17 cellular contexts compared by ENCODE assay signal in genomic region chr16:67346328-67346727, GRCh38. TPM values are rescaled to one million over a fixed set of nuclear protein-coding genes. Genes with fewer than 3 reads are reported as not detected.
DNase-seq lines count a peak whose midpoint lies in the region; ATAC-seq and TF ChIP-seq lines count a peak whose summit lies in the region.
"Had no signal": no experiment of that assay in that cellular context is flagged by ENCODE, and none has a peak within 500 bp of the region (broad histone marks: within the 10 kb centered on the region; RNA-seq: fewer than 3 reads in every experiment).

No MANE protein-coding gene starts in this region.

- no peak overlapping the region for H3K4me3 Mint-ChIP-seq in activated naive CD4-positive, alpha-beta T cell treated with anti-CD3 and anti-CD28 coated beads, Interleukin-2, amount 10 ng/mL, durations not matched to agents 7 days and 5 days

- H3K27ac Mint-ChIP-seq in activated naive CD4-positive, alpha-beta T cell treated with anti-CD3 and anti-CD28 coated beads, Interleukin-2, amount 10 ng/mL, durations not matched to agents 7 days and 5 days, result no peak overlapping the region

- no peak for TF ChIP-seq POLR2A in stomach (IDR thresholded peaks at IDR 0.05)

- TF ChIP-seq CTCF in VCaP (conservative IDR thresholded peaks at IDR 0.05) (no peak), left lung (IDR thresholded peaks at IDR 0.05) (no peak), stomach (IDR thresholded peaks at IDR 0.05) (no peak)

- H3K4me1 ChIP-seq in left lung (peaks cover 0 to 13% of the 10 kb centered on the region in 2 donors), stomach (peaks cover 0 to 18% (median 6%) of the 10 kb centered on the region in 4 donors)

- CTCF ChIA-PET in activated naive CD4-positive, alpha-beta T cell treated with anti-CD3 and anti-CD28 coated beads, Interleukin-2, amount 10 ng/mL, durations not matched to agents 7 days and 5 days (lab: Charles Lee), result interaction anchor here (1.1 kb wide), 1 partner anchor 10 kb away, joined by 3 read pairs; no protein-coding TSS in a partner anchor

- no peaks in the 10 kb centered on the region for H3K4me1 Mint-ChIP-seq in activated naive CD4-positive, alpha-beta T cell treated with anti-CD3 and anti-CD28 coated beads, Interleukin-2, amount 10 ng/mL, durations not matched to agents 7 days and 5 days

- H3K4me3 ChIP-seq in left lung (no peak overlapping the region), stomach (no peak overlapping the region)

- TF ChIP-seq EP300 in stomach (IDR thresholded peaks at IDR 0.05), result no peak

- intact Hi-C loops in left lung (cut with DNase I), result no loop called here
- intact Hi-C loops in stomach (cut with DNase I; ENCODE audit: low total_unique reads), result no loop called here
- intact Hi-C loops in posterior vena cava (cut with DNase I), result no loop called here

- H3K36me3 ChIP-seq in left lung, result no peaks in the 10 kb centered on the region
- H3K36me3 ChIP-seq in stomach, result no peaks in the 10 kb centered on the region

- H3K9me3 ChIP-seq in left lung, result no peaks in the 10 kb centered on the region
- H3K9me3 ChIP-seq in stomach, result no peaks in the 10 kb centered on the region

- peaks cover 7% of the 10 kb centered on the region for H3K27me3 Mint-ChIP-seq in activated naive CD4-positive, alpha-beta T cell treated with anti-CD3 and anti-CD28 coated beads, Interleukin-2, amount 10 ng/mL, durations not matched to agents 7 days and 5 days

- H3K27ac ChIP-seq in VCaP (peak overlapping the region; percentile 68), left lung (peak overlapping the region; percentile 53 to 63), stomach (peak overlapping the region in 3 of 5 donors; percentile 38 to 80 (median 72))
- H3K27ac ChIP-seq: RWPE1 had no signal

- peak; percentile 39 for DNase-seq in ELR (ENCODE audit: low read depth)
- no peak for DNase-seq in left lung
- peak; percentile 33 for DNase-seq in stomach
- DNase-seq in activated naive CD4-positive, alpha-beta T cell treated with anti-CD3 and anti-CD28 coated beads, Interleukin-2, amount 10 ng/mL, durations not matched to agents 7 days and 5 days, result no peak
- DNase-seq in activated CD8-positive, alpha-beta memory T cell treated with anti-CD3 and anti-CD28 coated beads, Interleukin-2, amount 50 U/mL, for 4 hours, result no peak
- no peak for DNase-seq in posterior vena cava (ENCODE audit: low spot score)
- no peak for DNase-seq in SKM-1 treated with dmso at 0.1 percent for 144 hours (lab: John Stamatoyannopoulos, UW; ENCODE audit: unreplicated experiment)
- DNase-seq: COR-L47, MV-4-11, NCI-H1930, NCI-H2171, NCI-H446, OCI-M1 had no signal

- H3K27me3 ChIP-seq in left lung (no peaks in the 10 kb centered on the region), stomach (no peaks in the 10 kb centered on the region)

- no peak for ATAC-seq in left lung

- WGBS in stomach, 5 donors, result 63 to 73% (median 71%) methylated on average over 4 of the region's 4 CpGs

- no peaks in the 10 kb centered on the region for H3K9me3 Mint-ChIP-seq in activated naive CD4-positive, alpha-beta T cell treated with anti-CD3 and anti-CD28 coated beads, Interleukin-2, amount 10 ng/mL, durations not matched to agents 7 days and 5 days

- H3K36me3 Mint-ChIP-seq in activated naive CD4-positive, alpha-beta T cell treated with anti-CD3 and anti-CD28 coated beads, Interleukin-2, amount 10 ng/mL, durations not matched to agents 7 days and 5 days, result no peaks in the 10 kb centered on the region

RNA-seq across cellular contexts. Expression of gene LRRC36, which starts 19.7 kb away (rescaled TPM):
- 10 to 100 TPM in 1 of 2 donors, 1 to 10 TPM in 1; 3.0 to 19.5 TPM for total RNA-seq in left lung
- 10 to 100 TPM in 1 of 5 donors, under 1 TPM in 1, not detected in 3; 0.73 to 33.0 TPM for total RNA-seq in stomach
- 1 to 10 TPM in 1 of 3 donors, under 1 TPM in 1, not detected in 1; 0.37 to 1.2 TPM for polyA plus RNA-seq in stomach
- total RNA-seq in posterior vena cava, result under 1 TPM in 1 of 2 donors, not detected in 1; 0.56 TPM
- total RNA-seq: HT1080, LHCN-M2 had no signal

RNA-seq across cellular contexts. Expression of gene KCTD19, which starts 19.8 kb away (rescaled TPM):
- total RNA-seq in left lung (under 1 TPM in 1 of 2 donors, not detected in 1; 0.73 TPM), stomach (1 to 10 TPM in 2 of 5 donors, not detected in 3; 2.2 to 3.3 TPM), posterior vena cava (not detected)
- under 1 TPM in 1 of 3 donors, not detected in 2; 0.03 TPM for polyA plus RNA-seq in stomach
- total RNA-seq: HT1080, LHCN-M2 had no signal

RNA-seq across cellular contexts. Expression of gene TPPP3, which starts 47.0 kb away (rescaled TPM):
- 10 to 100 TPM; 79.2 to 91.3 TPM for total RNA-seq in left lung
- 100 to 1,000 TPM in 1 of 5 donors, 10 to 100 TPM in 3, 1 to 10 TPM in 1; 5.8 to 127 (median 15.8) TPM for total RNA-seq in stomach
- 10 to 100 TPM in 2 of 3 donors, 1 to 10 TPM in 1; 10.0 to 38.8 (median 11.8) TPM for polyA plus RNA-seq in stomach
- 10 to 100 TPM in 1 of 2 donors, 1 to 10 TPM in 1; 8.2 to 39.3 TPM for total RNA-seq in posterior vena cava
- total RNA-seq: HT1080 had no signal

Comparison
In these comparisons a context has a peak if more than half of its experiments do, and no peak if none do; other contexts are left out.
1. DNase-seq: peak in ELR (single experiment) and stomach (single experiment); none in left lung (0 of 2), activated naive CD4-positive, alpha-beta T cell treated with anti-CD3 and anti-CD28 coated beads, Interleukin-2, amount 10 ng/mL, durations not matched to agents 7 days and 5 days (single experiment), activated CD8-positive, alpha-beta memory T cell treated with anti-CD3 and anti-CD28 coated beads, Interleukin-2, amount 50 U/mL, for 4 hours (single experiment), posterior vena cava (single experiment) and SKM-1 treated with dmso at 0.1 percent for 144 hours (single experiment).
2. Peak in every context shown above with its lines, with median percentiles within 50 percentile points of each other: H3K27ac ChIP-seq.